ENCODE assay signal across 33 cellular contexts in the genomic region with DNA sequence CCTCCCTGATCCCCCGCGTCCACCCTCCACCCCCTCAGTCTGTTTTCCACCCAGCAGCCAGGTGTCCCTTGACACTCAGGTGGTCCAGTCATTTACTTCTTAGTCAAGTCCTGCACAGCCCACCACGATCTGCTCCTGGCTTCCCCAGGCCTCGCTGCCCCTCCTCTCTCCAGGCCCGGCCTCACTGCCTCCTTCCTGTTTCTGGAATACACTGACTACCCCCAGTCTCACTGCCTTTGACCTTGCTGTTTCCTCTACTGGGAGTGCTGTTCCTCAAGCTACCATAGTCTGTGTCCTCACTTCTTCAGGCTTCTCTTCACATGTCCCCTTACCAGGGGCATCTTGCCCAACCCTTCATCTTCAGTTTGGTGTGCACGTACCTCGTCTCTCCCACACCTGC. TPM values are rescaled to one million over a fixed set of nuclear protein-coding genes. Genes with fewer than 3 reads are reported as not detected.
DNase-seq lines count a peak whose midpoint lies in the region; ATAC-seq and TF ChIP-seq lines count a peak whose summit lies in the region.
"Had no signal": no experiment of that assay in that cellular context is flagged by ENCODE, and none has a peak within 500 bp of the region (broad histone marks: within the 10 kb centered on the region; RNA-seq: fewer than 3 reads in every experiment).

No MANE protein-coding gene starts in this region.

- H3K4me3 ChIP-seq in neutrophil (ENCODE audit: low read depth in 1 of 2, low read length in 1 of 2): no peak overlapping the region
- H3K4me3 ChIP-seq in suprapubic skin: no peak overlapping the region
- H3K4me3 ChIP-seq: A549, ascending aorta, cardiac muscle cell, coronary artery, lung, thoracic aorta, vagina had no signal

- no peaks in the 10 kb centered on the region for H3K9me3 Mint-ChIP-seq in T-helper 2 cell treated with Interferon-gamma antibody and Interleukin-4, amounts not matched to agents 5 μg/mL and 100 μg/mL, for 36 hours
- no peaks in the 10 kb centered on the region for H3K9me3 Mint-ChIP-seq in WTC11
- no peaks in the 10 kb centered on the region for H3K9me3 Mint-ChIP-seq in activated T-cell treated with anti-CD3 and anti-CD28 coated beads, Interleukin-2, amount 50 U/mL, for 24 hours
- H3K9me3 Mint-ChIP-seq: activated CD4-positive, alpha-beta T cell treated with anti-CD3 and anti-CD28 coated beads, Interleukin-2, amount 10 ng/mL, durations not matched to agents 7 days and 5 days had no signal

- 88% methylated on average over 7 of the region's 7 CpGs for WGBS in suprapubic skin

- peaks cover 70% of the 10 kb centered on the region for H3K36me3 Mint-ChIP-seq in T-helper 2 cell treated with Interferon-gamma antibody and Interleukin-4, amounts not matched to agents 5 μg/mL and 100 μg/mL, for 36 hours (ENCODE audit: low read depth)
- peaks cover 91% of the 10 kb centered on the region for H3K36me3 Mint-ChIP-seq in WTC11
- H3K36me3 Mint-ChIP-seq in activated T-cell treated with anti-CD3 and anti-CD28 coated beads, Interleukin-2, amount 50 U/mL, for 24 hours (ENCODE audit: low read depth): peaks cover 100% of the 10 kb centered on the region

- peaks cover 25 to 28% of the 10 kb centered on the region in 2 experiments for H3K4me1 ChIP-seq in neutrophil (ENCODE audit: control insufficient read depth in 1 of 2, insufficient read depth in 1 of 2, low read depth in 1 of 2, low read length in 1 of 2)
- no peaks in the 10 kb centered on the region for H3K4me1 ChIP-seq in suprapubic skin
- H3K4me1 ChIP-seq: ascending aorta, BE2C, vagina had no signal

- TF ChIP-seq EP300 in suprapubic skin (IDR thresholded peaks at IDR 0.05): no peak

- peak overlapping the region; percentile 0 for H3K27ac Mint-ChIP-seq in T-helper 2 cell treated with Interferon-gamma antibody and Interleukin-4, amounts not matched to agents 5 μg/mL and 100 μg/mL, for 36 hours
- H3K27ac Mint-ChIP-seq in WTC11: peak overlapping the region; percentile 3; the same call in 1 of the 2 replicates
- no peak overlapping the region for H3K27ac Mint-ChIP-seq in activated T-cell treated with anti-CD3 and anti-CD28 coated beads, Interleukin-2, amount 50 U/mL, for 24 hours
- H3K27ac Mint-ChIP-seq: activated CD4-positive, alpha-beta T cell treated with anti-CD3 and anti-CD28 coated beads, Interleukin-2, amount 10 ng/mL, durations not matched to agents 7 days and 5 days; activated naive CD8-positive, alpha-beta T cell had no signal

- CTCF ChIA-PET in WTC11 (lab: Charles Lee): interaction anchor here (1.2 kb wide), 1 partner anchor 24 kb away, joined by 3 read pairs; no protein-coding TSS in a partner anchor

- H3K4me1 Mint-ChIP-seq in T-helper 2 cell treated with Interferon-gamma antibody and Interleukin-4, amounts not matched to agents 5 μg/mL and 100 μg/mL, for 36 hours (ENCODE audit: low read depth): peaks cover 24% of the 10 kb centered on the region
- H3K4me1 Mint-ChIP-seq in WTC11: peaks cover 7% of the 10 kb centered on the region; the same call in 1 of the 2 replicates
- H3K4me1 Mint-ChIP-seq in activated T-cell treated with anti-CD3 and anti-CD28 coated beads, Interleukin-2, amount 50 U/mL, for 24 hours (ENCODE audit: low read depth): peaks cover 28% of the 10 kb centered on the region

- H3K27me3 ChIP-seq in neutrophil: no peaks in the 10 kb centered on the region
- H3K27me3 ChIP-seq in suprapubic skin: no peaks in the 10 kb centered on the region
- H3K27me3 ChIP-seq: ascending aorta, BE2C, cardiac muscle cell, vagina had no signal

- POLR2A ChIA-PET in WTC11 (lab: Charles Lee): no interaction called here

- TF ChIP-seq POLR2A in suprapubic skin (IDR thresholded peaks at IDR 0.05): no peak

- no peaks in the 10 kb centered on the region for H3K27me3 Mint-ChIP-seq in T-helper 2 cell treated with Interferon-gamma antibody and Interleukin-4, amounts not matched to agents 5 μg/mL and 100 μg/mL, for 36 hours (ENCODE audit: low read depth)
- no peaks in the 10 kb centered on the region for H3K27me3 Mint-ChIP-seq in WTC11 (ENCODE audit: low read depth)
- H3K27me3 Mint-ChIP-seq in activated T-cell treated with anti-CD3 and anti-CD28 coated beads, Interleukin-2, amount 50 U/mL, for 24 hours: no peaks in the 10 kb centered on the region
- H3K27me3 Mint-ChIP-seq: activated CD4-positive, alpha-beta T cell treated with anti-CD3 and anti-CD28 coated beads, Interleukin-2, amount 10 ng/mL, durations not matched to agents 7 days and 5 days; activated naive CD8-positive, alpha-beta T cell had no signal

- H3K4me3 Mint-ChIP-seq in T-helper 2 cell treated with Interferon-gamma antibody and Interleukin-4, amounts not matched to agents 5 μg/mL and 100 μg/mL, for 36 hours: no peak overlapping the region
- H3K4me3 Mint-ChIP-seq in WTC11: no peak overlapping the region
- H3K4me3 Mint-ChIP-seq in activated T-cell treated with anti-CD3 and anti-CD28 coated beads, Interleukin-2, amount 50 U/mL, for 24 hours: no peak overlapping the region
- H3K4me3 Mint-ChIP-seq: activated CD4-positive, alpha-beta T cell treated with anti-CD3 and anti-CD28 coated beads, Interleukin-2, amount 10 ng/mL, durations not matched to agents 7 days and 5 days; activated naive CD8-positive, alpha-beta T cell had no signal

- H3K36me3 ChIP-seq in neutrophil (peaks cover 26% of the 10 kb centered on the region), suprapubic skin (peaks cover 88% of the 10 kb centered on the region)

- H3K9me3 ChIP-seq in neutrophil (no peaks in the 10 kb centered on the region), suprapubic skin (no peaks in the 10 kb centered on the region)
- H3K9me3 ChIP-seq: A549, ascending aorta, BE2C, thoracic aorta, vagina had no signal

- no peak for DNase-seq in T-helper 2 cell treated with Interferon-gamma antibody and Interleukin-4, amounts not matched to agents 5 μg/mL and 100 μg/mL, for 36 hours (ENCODE audit: low spot score)
- DNase-seq in T-helper 2 cell: no peak
- DNase-seq in CD1c-positive myeloid dendritic cell (ENCODE audit: extremely low spot score): peak; percentile 66
- no peak for DNase-seq in WTC11 (ENCODE audit: low spot score)
- DNase-seq in activated T-cell treated with anti-CD3 and anti-CD28 coated beads, Interleukin-2, amount 50 U/mL, for 24 hours: no peak
- DNase-seq in activated CD4-positive, alpha-beta T cell treated with anti-CD3 and anti-CD28 coated beads for 4 hours: no peak
- DNase-seq in suprapubic skin (ENCODE audit: low spot score in 2 of 2): no peak
- DNase-seq: activated CD4-positive, alpha-beta T cell treated with anti-CD3 and anti-CD28 coated beads, Interleukin-2, amount 10 ng/mL, durations not matched to agents 7 days and 5 days; BE2C; COR-L47; foreskin fibroblast; GOT3; head of caudate nucleus; IMR-90; NCI-H1436; NCI-H2081 treated with DMSO at 0.1 percent for 48 hours; NCI-H226; RPMI8226; stimulated activated CD4-positive, alpha-beta T cell treated with anti-CD3 and anti-CD28 coated beads, Interleukin-12 subunit alpha, Interleukin-12 subunit beta, amount 100 ng/mL, for 4 hours; stimulated activated CD4-positive, alpha-beta T cell treated with anti-CD3 and anti-CD28 coated beads, Interleukin-4, amount 100 ng/mL, for 24 hours; stimulated activated naive CD4-positive, alpha-beta T cell had no signal

- no peak for ATAC-seq in WTC11
- ATAC-seq: A549, esophagus mucosa, sciatic nerve had no signal

- TF ChIP-seq CTCF in WTC11 (IDR thresholded peaks at IDR 0.05) (no peak), neutrophil (IDR thresholded peaks at IDR 0.05) (no peak), suprapubic skin (IDR thresholded peaks at IDR 0.05) (no peak)

- H3K27ac ChIP-seq in neutrophil (peak overlapping the region; percentile 94), suprapubic skin (no peak overlapping the region)
- H3K27ac ChIP-seq: A549, ascending aorta, cardiac muscle cell, coronary artery, thoracic aorta, vagina, VCaP had no signal

TF ChIP-seq in WTC11, 78 proteins besides CTCF, POLR2A, EP300 and RAD21 (continues in another document):
- TF ChIP-seq, protein P1, sequence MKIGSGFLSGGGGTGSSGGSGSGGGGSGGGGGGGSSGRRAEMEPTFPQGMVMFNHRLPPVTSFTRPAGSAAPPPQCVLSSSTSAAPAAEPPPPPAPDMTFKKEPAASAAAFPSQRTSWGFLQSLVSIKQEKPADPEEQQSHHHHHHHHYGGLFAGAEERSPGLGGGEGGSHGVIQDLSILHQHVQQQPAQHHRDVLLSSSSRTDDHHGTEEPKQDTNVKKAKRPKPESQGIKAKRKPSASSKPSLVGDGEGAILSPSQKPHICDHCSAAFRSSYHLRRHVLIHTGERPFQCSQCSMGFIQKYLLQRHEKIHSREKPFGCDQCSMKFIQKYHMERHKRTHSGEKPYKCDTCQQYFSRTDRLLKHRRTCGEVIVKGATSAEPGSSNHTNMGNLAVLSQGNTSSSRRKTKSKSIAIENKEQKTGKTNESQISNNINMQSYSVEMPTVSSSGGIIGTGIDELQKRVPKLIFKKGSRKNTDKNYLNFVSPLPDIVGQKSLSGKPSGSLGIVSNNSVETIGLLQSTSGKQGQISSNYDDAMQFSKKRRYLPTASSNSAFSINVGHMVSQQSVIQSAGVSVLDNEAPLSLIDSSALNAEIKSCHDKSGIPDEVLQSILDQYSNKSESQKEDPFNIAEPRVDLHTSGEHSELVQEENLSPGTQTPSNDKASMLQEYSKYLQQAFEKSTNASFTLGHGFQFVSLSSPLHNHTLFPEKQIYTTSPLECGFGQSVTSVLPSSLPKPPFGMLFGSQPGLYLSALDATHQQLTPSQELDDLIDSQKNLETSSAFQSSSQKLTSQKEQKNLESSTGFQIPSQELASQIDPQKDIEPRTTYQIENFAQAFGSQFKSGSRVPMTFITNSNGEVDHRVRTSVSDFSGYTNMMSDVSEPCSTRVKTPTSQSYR (CRISPR knock-in tag; IDR thresholded peaks at IDR 0.05): no peak

RNA-seq across cellular contexts. Expression of a gene that starts 7.4 kb away (rescaled TPM):
- total RNA-seq in WTC11 (2021) (229 to 261 TPM (median 229 TPM) in 3 replicates), suprapubic skin (10 to 100 TPM; 19.7 to 41.3 (median 32.6) TPM)

RNA-seq across cellular contexts. Expression of a gene that starts 26.5 kb away (rescaled TPM):
- total RNA-seq in WTC11 (2021): 11.1 to 12.1 TPM (median 11.1 TPM) in 3 replicates
- 10 to 100 TPM; 13.6 to 95.7 (median 61.8) TPM for total RNA-seq in suprapubic skin
